22 cellular contexts compared by ENCODE assay signal in the genomic region with DNA sequence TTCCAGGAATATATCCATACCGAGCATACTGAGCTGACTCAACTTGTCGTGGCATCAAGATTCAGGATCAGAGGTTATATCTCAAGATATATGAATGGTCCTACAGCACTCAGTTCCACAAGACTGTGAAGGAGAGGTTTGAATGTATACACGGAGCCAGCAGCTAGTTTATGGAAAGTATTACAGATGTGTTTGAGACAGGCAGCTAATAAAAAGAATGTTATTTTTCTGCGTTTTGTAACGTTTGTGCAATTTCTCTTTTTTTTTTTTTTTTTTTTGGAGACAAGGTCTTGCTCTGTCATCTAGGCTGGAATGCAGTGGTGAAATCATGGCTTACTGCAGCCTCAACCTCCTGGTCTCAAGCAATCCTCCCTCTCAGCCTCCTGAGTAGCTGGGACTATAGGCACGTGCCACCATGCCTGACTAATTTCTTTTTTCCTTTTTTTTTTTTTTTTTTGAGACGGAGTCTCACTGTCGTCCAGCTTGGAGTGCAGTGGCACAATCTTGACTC. TPM values are rescaled to one million over a fixed set of nuclear protein-coding genes. Genes with fewer than 3 reads are reported as not detected.
A peak's percentile ranks its signal among the peaks of the same experiment; 100 is the strongest.
DNase-seq lines count a peak whose midpoint lies in the region; ATAC-seq and TF ChIP-seq lines count a peak whose summit lies in the region.
"Had no signal": no experiment of that assay in that cellular context is flagged by ENCODE, and none has a peak within 500 bp of the region (broad histone marks: within the 10 kb centered on the region; RNA-seq: fewer than 3 reads in every experiment).

No MANE protein-coding gene starts in this region.

- H3K23ac ChIP-seq in IMR-90 (ENCODE audit: low read depth, low read length): no peak overlapping the region
- no peak overlapping the region for H3K23ac ChIP-seq in trophoblast cell (ENCODE audit: low read length)

- CTCF ChIA-PET in IMR-90 (lab: Yijun Ruan, JAX): interaction anchor here (0.5 to 0.6 kb wide), 2 partner anchors 117 to 1023 kb away, joined by 3 to 7 read pairs; no protein-coding TSS in a partner anchor

- no peak overlapping the region for H4K91ac ChIP-seq in IMR-90 (ENCODE audit: insufficient read depth, low read depth, low read length)
- H4K91ac ChIP-seq in trophoblast cell (ENCODE audit: low read depth, low read length): no peak overlapping the region

- no peak overlapping the region for H3K4me3 ChIP-seq in IMR-90 (ENCODE audit: insufficient read depth, low read depth, low read length)
- H3K4me3 ChIP-seq in trophoblast cell (ENCODE audit: low read depth, low read length): no peak overlapping the region
- H3K4me3 ChIP-seq: BLaER1, esophagus squamous epithelium, skin epidermis had no signal

- H3K4me2 ChIP-seq in IMR-90 (ENCODE audit: low read depth, low read length): no peak overlapping the region; the same call in 1 of the 2 replicates
- H3K4me2 ChIP-seq in trophoblast cell (ENCODE audit: low read length): no peak overlapping the region
- H3K4me2 ChIP-seq: BLaER1 had no signal

- no peaks in the 10 kb centered on the region for H3K27me3 Mint-ChIP-seq in dendritic cell treated with granulocyte-macrophage colony-stimulating factor and Interleukin-4, amounts not matched to agents 40 ng/mL and 50 ng/mL, for 4 days
- no peaks in the 10 kb centered on the region for H3K27me3 Mint-ChIP-seq in activated T-helper 17 cell treated with anti-CD3 and anti-CD28 coated beads, Interleukin-2, amount 50 U/mL, for 72 hours
- H3K27me3 Mint-ChIP-seq: activated naive CD8-positive, alpha-beta T cell treated with anti-CD3 and anti-CD28 coated beads, Interleukin-2, amount 50 U/mL, for 24 hours had no signal

- H2AK5ac ChIP-seq in IMR-90 (ENCODE audit: low read depth, low read length): no peak overlapping the region
- H2AK5ac ChIP-seq in trophoblast cell (ENCODE audit: low read length): no peak overlapping the region

- H3K79me2 ChIP-seq in trophoblast cell (ENCODE audit: control insufficient read depth, insufficient read depth, low read length, poor library complexity): peaks cover 7% of the 10 kb centered on the region

- H2AFZ ChIP-seq in IMR-90 (replicated peaks; ENCODE audit: low read length, poor library complexity) (no peak overlapping the region), trophoblast cell (ENCODE audit: insufficient read depth, low read length, poor library complexity) (no peak overlapping the region)

- H3K9ac ChIP-seq in IMR-90 (ENCODE audit: low read depth, low read length) (no peak overlapping the region), trophoblast cell (ENCODE audit: low read length) (no peak overlapping the region)
- H3K9ac ChIP-seq: BLaER1 had no signal

- peak overlapping the region; percentile 64 for H3K27ac Mint-ChIP-seq in dendritic cell treated with granulocyte-macrophage colony-stimulating factor and Interleukin-4, amounts not matched to agents 40 ng/mL and 50 ng/mL, for 4 days
- no peak overlapping the region for H3K27ac Mint-ChIP-seq in activated T-helper 17 cell treated with anti-CD3 and anti-CD28 coated beads, Interleukin-2, amount 50 U/mL, for 72 hours
- H3K27ac Mint-ChIP-seq: activated naive CD8-positive, alpha-beta T cell treated with anti-CD3 and anti-CD28 coated beads, Interleukin-2, amount 50 U/mL, for 24 hours; natural killer cell; T-helper 1 cell treated with Interleukin-12 subunit alpha and Interleukin-12 subunit beta and Interleukin-4 antibody, amounts not matched to agents 30 μg/mL and 1 μg/mL, for 36 hours; WTC11 had no signal

- no peaks in the 10 kb centered on the region for H3K27me3 ChIP-seq in IMR-90 (ENCODE audit: control insufficient read depth, insufficient read depth, low read length)
- H3K27me3 ChIP-seq in trophoblast cell (ENCODE audit: insufficient read depth, low read length): no peaks in the 10 kb centered on the region
- H3K27me3 ChIP-seq: BLaER1, esophagus squamous epithelium had no signal

- H2BK20ac ChIP-seq in IMR-90 (ENCODE audit: low read depth, low read length): no peak overlapping the region

- no peak overlapping the region for H3K56ac ChIP-seq in IMR-90 (ENCODE audit: extremely low read depth, insufficient read depth, low read length)

- H2BK12ac ChIP-seq in trophoblast cell (ENCODE audit: low read length): no peak overlapping the region

- peaks cover 3% of the 10 kb centered on the region; the same call in 1 of the 2 replicates for H3K9me1 ChIP-seq in IMR-90 (ENCODE audit: insufficient read depth, low read length)

- POLR2A ChIA-PET in IMR-90 (lab: Charles Lee; ENCODE audit: unreplicated experiment): no interaction called here

- no peak overlapping the region for H4K5ac ChIP-seq in IMR-90 (ENCODE audit: low read depth, low read length)

- H2AK9ac ChIP-seq in IMR-90 (replicated peaks; ENCODE audit: low read depth, low read length, poor library complexity): no peak overlapping the region

- no TSS peak for BruUV-seq in IMR-90 (replicated peaks; lab: Mats Ljungman, UMichigan)

- no CpG with 5 or more reads among the region's 8 CpGs for WGBS in IMR-90 (ENCODE audit: extremely low coverage in 2 of 2, insufficient read length in 1 of 2), 2 experiments
- no CpG with 5 or more reads among the region's 8 CpGs for WGBS in trophoblast cell (ENCODE audit: extremely low coverage, insufficient coverage, insufficient read length)

- H3K36me3 Mint-ChIP-seq in dendritic cell treated with granulocyte-macrophage colony-stimulating factor and Interleukin-4, amounts not matched to agents 40 ng/mL and 50 ng/mL, for 4 days (ENCODE audit: low read depth): peaks cover 13% of the 10 kb centered on the region
- no peaks in the 10 kb centered on the region for H3K36me3 Mint-ChIP-seq in activated T-helper 17 cell treated with anti-CD3 and anti-CD28 coated beads, Interleukin-2, amount 50 U/mL, for 72 hours (ENCODE audit: low read depth)
- H3K36me3 Mint-ChIP-seq: natural killer cell, WTC11 had no signal

- no peak overlapping the region for H3K4ac ChIP-seq in IMR-90 (ENCODE audit: low read depth, low read length)
- H3K4ac ChIP-seq in trophoblast cell (ENCODE audit: low read depth, low read length): no peak overlapping the region

- TF ChIP-seq RAD21 in IMR-90 (IDR thresholded peaks at IDR 0.05; ENCODE audit: low read length): no peak

- no peak overlapping the region; the same call in 2 of the 3 replicates for H2BK15ac ChIP-seq in IMR-90 (ENCODE audit: low read depth, low read length)

- TF ChIP-seq POLR2A in IMR-90 (IDR thresholded peaks at IDR 0.05; ENCODE audit: low read depth, low read length): no peak

- H3K4me1 ChIP-seq in IMR-90 (ENCODE audit: control insufficient read depth, insufficient read depth, low read length) (0 out of 2 replicates have a peak, but pooled peaks cover 7% of the 10 kb centered on the region), trophoblast cell (ENCODE audit: control insufficient read depth in 1 of 2, insufficient read depth in 2 of 2, low read length in 2 of 2) (peaks cover 7% of the 10 kb centered on the region in 2 experiments)

- dilution Hi-C loops in IMR-90 (cut with HindIII; ENCODE audit: low sequenced_read_pairs, unreplicated experiment): no loop called here

- H3K27ac ChIP-seq in IMR-90 (ENCODE audit: insufficient read depth, low read length) (no peak overlapping the region), trophoblast cell (ENCODE audit: low read depth, low read length) (no peak overlapping the region)
- H3K27ac ChIP-seq: BLaER1, esophagus squamous epithelium had no signal

- ATAC-seq in IMR-90 (ENCODE audit: low read depth) (no peak), GM21576 (IDR thresholded peaks at IDR 0.05; ENCODE audit: unreplicated experiment) (no peak), GM19455 (IDR thresholded peaks at IDR 0.05; ENCODE audit: unreplicated experiment) (no peak)
- no peak for ATAC-seq in activated T-helper 17 cell treated with anti-CD3 and anti-CD28 coated beads, Interleukin-2, amount 50 U/mL, for 72 hours (replicated peaks)
- ATAC-seq: activated naive CD8-positive, alpha-beta T cell treated with anti-CD3 and anti-CD28 coated beads, Interleukin-2, amount 50 U/mL, for 24 hours; WTC11 had no signal

- no peaks in the 10 kb centered on the region for H3K9me3 Mint-ChIP-seq in dendritic cell treated with granulocyte-macrophage colony-stimulating factor and Interleukin-4, amounts not matched to agents 40 ng/mL and 50 ng/mL, for 4 days
- H3K9me3 Mint-ChIP-seq in activated T-helper 17 cell treated with anti-CD3 and anti-CD28 coated beads, Interleukin-2, amount 50 U/mL, for 72 hours: no peaks in the 10 kb centered on the region
- H3K9me3 Mint-ChIP-seq: activated naive CD8-positive, alpha-beta T cell treated with anti-CD3 and anti-CD28 coated beads, Interleukin-2, amount 50 U/mL, for 24 hours; natural killer cell; T-helper 1 cell treated with Interleukin-12 subunit alpha and Interleukin-12 subunit beta and Interleukin-4 antibody, amounts not matched to agents 30 μg/mL and 1 μg/mL, for 36 hours; WTC11 had no signal

- DNase-seq in EH (ENCODE audit: low read depth): peak; percentile 91
- peak; percentile 60 for DNase-seq in IMR-90
- peak; percentile 83 to 96 for DNase-seq in trophoblast cell
- DNase-seq in SKM-1 (lab: John Stamatoyannopoulos, UW; ENCODE audit: unreplicated experiment): no peak
- DNase-seq: activated CD8-positive, alpha-beta memory T cell treated with anti-CD3 and anti-CD28 coated beads for 24 hours; activated naive CD8-positive, alpha-beta T cell treated with anti-CD3 and anti-CD28 coated beads, Interleukin-2, amount 50 U/mL, for 24 hours; caudate nucleus; esophagus squamous epithelium; hypothalamus; kidney glomerular epithelial cell; natural killer cell; NCI-H1694; NK-92 treated with Interleukin-12 subunit alpha and Interleukin-12 subunit beta, amount 100 ng/mL, for 24 hours; stimulated activated CD4-positive, alpha-beta T cell treated with anti-CD3 and anti-CD28 coated beads, Interleukin-4, amount 100 ng/mL, for 24 hours had no signal

- H3K14ac ChIP-seq in IMR-90 (replicated peaks; ENCODE audit: low read depth, low read length) (no peak overlapping the region), trophoblast cell (ENCODE audit: low read length) (no peak overlapping the region)

- H3K4me3 Mint-ChIP-seq in dendritic cell treated with granulocyte-macrophage colony-stimulating factor and Interleukin-4, amounts not matched to agents 40 ng/mL and 50 ng/mL, for 4 days: no peak overlapping the region
- H3K4me3 Mint-ChIP-seq in activated T-helper 17 cell treated with anti-CD3 and anti-CD28 coated beads, Interleukin-2, amount 50 U/mL, for 72 hours: no peak overlapping the region
- H3K4me3 Mint-ChIP-seq: activated naive CD8-positive, alpha-beta T cell treated with anti-CD3 and anti-CD28 coated beads, Interleukin-2, amount 50 U/mL, for 24 hours; natural killer cell; T-helper 1 cell treated with Interleukin-12 subunit alpha and Interleukin-12 subunit beta and Interleukin-4 antibody, amounts not matched to agents 30 μg/mL and 1 μg/mL, for 36 hours; WTC11 had no signal

- in situ Hi-C loops in IMR-90 (cut with MboI; ENCODE audit: low sequenced_read_pairs): no loop called here

- H3K79me1 ChIP-seq in IMR-90 (ENCODE audit: low read depth in 1 of 2, low read length in 2 of 2) (peaks cover 9 to 12% of the 10 kb centered on the region in 2 experiments; a peak in 3 of 4 replicates), trophoblast cell (ENCODE audit: low read length) (peaks cover 7% of the 10 kb centered on the region)

- peak overlapping the region; percentile 28 for H2BK5ac ChIP-seq in IMR-90 (ENCODE audit: low read depth, low read length, poor library complexity, severe bottlenecking)
- no peak overlapping the region for H2BK5ac ChIP-seq in trophoblast cell (ENCODE audit: low read depth, low read length, poor library complexity)

- H3K9me3 ChIP-seq in IMR-90 (ENCODE audit: control insufficient read depth, insufficient read depth, low read length) (no peaks in the 10 kb centered on the region), trophoblast cell (ENCODE audit: insufficient read depth, low read depth, low read length) (no peaks in the 10 kb centered on the region)
- H3K9me3 ChIP-seq: esophagus squamous epithelium had no signal

- H3K36me3 ChIP-seq in IMR-90 (ENCODE audit: control insufficient read depth, insufficient read depth, low read length) (no peaks in the 10 kb centered on the region), trophoblast cell (ENCODE audit: control insufficient read depth in 1 of 2, insufficient read depth in 2 of 2, low read length in 2 of 2) (no peaks in the 10 kb centered on the region)
- H3K36me3 ChIP-seq: BLaER1, esophagus squamous epithelium had no signal

- H4K8ac ChIP-seq in IMR-90 (ENCODE audit: low read depth in 2 of 2, low read length in 2 of 2): no peak overlapping the region
- H4K8ac ChIP-seq in trophoblast cell (ENCODE audit: low read depth, low read length): no peak overlapping the region

- H2BK120ac ChIP-seq in IMR-90 (ENCODE audit: low read depth, low read length) (no peak overlapping the region), trophoblast cell (ENCODE audit: insufficient read depth, low read length, poor library complexity) (no peak overlapping the region)

- intact Hi-C loops in IMR-90 (cut with micrococcal nuclease): loop anchor here (5.0 kb wide), 1 partner anchor 127 kb away; no protein-coding TSS in a partner anchor
- intact Hi-C loops in dendritic cell treated with granulocyte-macrophage colony-stimulating factor and Interleukin-4, amounts not matched to agents 40 ng/mL and 50 ng/mL, for 4 days (cut with micrococcal nuclease): loop anchor here (5.0 kb wide), 2 partner anchors 178 to 287 kb away; partner anchors contain the start of genes PSMF1 and SRXN1

- no peaks in the 10 kb centered on the region for H4K20me1 ChIP-seq in IMR-90 (ENCODE audit: insufficient read depth, low read length)
- H4K20me1 ChIP-seq: BLaER1 had no signal

- TF ChIP-seq CTCF in IMR-90 (conservative IDR thresholded peaks at IDR 0.05; ENCODE audit: low read depth, low read length): no peak

- H4K12ac ChIP-seq in trophoblast cell (ENCODE audit: low read depth, low read length): no peak overlapping the region

- H3K18ac ChIP-seq in IMR-90 (ENCODE audit: low read depth, low read length): no peak overlapping the region
- no peak overlapping the region for H3K18ac ChIP-seq in trophoblast cell (ENCODE audit: low read length)

- peaks cover 28% of the 10 kb centered on the region for H3K4me1 Mint-ChIP-seq in dendritic cell treated with granulocyte-macrophage colony-stimulating factor and Interleukin-4, amounts not matched to agents 40 ng/mL and 50 ng/mL, for 4 days (ENCODE audit: low read depth)
- H3K4me1 Mint-ChIP-seq in activated T-helper 17 cell treated with anti-CD3 and anti-CD28 coated beads, Interleukin-2, amount 50 U/mL, for 72 hours: peaks cover 9% of the 10 kb centered on the region

RNA-seq across cellular contexts. Expression of gene FAM110A, which starts 3.4 kb away (rescaled TPM):
- 0.36 and 0.56 TPM in 2 replicates for total RNA-seq in IMR-90 (2012; rRNA removed)
- polyA plus RNA-seq in IMR-90 (2012; rRNA removed): 3.6 and 4.7 TPM in 2 replicates
- polyA plus RNA-seq in IMR-90 (2012; cell fraction: cytosol; rRNA removed): 6.2 and 6.9 TPM in 2 replicates
- polyA plus RNA-seq in IMR-90 (2012; cell fraction: nucleus; rRNA removed; ENCODE audit: low replicate concordance): 7.7 and 12.4 TPM in 2 replicates
- 55.7 and 66.2 TPM in 2 replicates for polyA plus RNA-seq in trophoblast cell (2013)
- 10 to 100 TPM; 17.4 to 20.8 TPM for total RNA-seq in activated T-helper 17 cell treated with anti-CD3 and anti-CD28 coated beads, Interleukin-2, amount 50 U/mL, for 72 hours

Comparison
In these comparisons a context has a peak if more than half of its experiments do, and no peak if none do; other contexts are left out.
1. RNA of gene FAM110A, which starts 3.4 kb away (total RNA-seq): 17.4 to 20.8 TPM in activated T-helper 17 cell treated with anti-CD3 and anti-CD28 coated beads, Interleukin-2, amount 50 U/mL, for 72 hours; 0.36 to 0.56 TPM in IMR-90; every median in the first group is over 10 times any median in the second.